In genomic region chr5:41707853-41708603, GRCh38 we compare ENCODE assay signal across 7 cellular contexts.
DNase-seq lines count a peak whose midpoint lies in the region; ATAC-seq and TF ChIP-seq lines count a peak whose summit lies in the region.

No MANE protein-coding gene starts in this region.

- TF ChIP-seq POLR2A in prostate gland (IDR thresholded peaks at IDR 0.05) = no peak

- peak in 3 of 4 experiments; percentile 17 to 31 (median 17) for TF ChIP-seq CTCF in prostate gland (IDR thresholded peaks at IDR 0.05)

- peaks cover 5 to 15% of the 10 kb centered on the region in 2 donors for H3K9me3 Mint-ChIP-seq in activated naive CD4-positive, alpha-beta T cell treated with anti-CD3 and anti-CD28 coated beads, Interleukin-2, amount 50 U/mL, for 72 hours

- no peaks in the 10 kb centered on the region for H3K36me3 ChIP-seq in prostate gland

- DNase-seq in NCI-H146 (lab: John Stamatoyannopoulos, UW) = peak; percentile 34
- DNase-seq in brain pericyte (ENCODE audit: low read depth, low spot score) = peak; percentile 37
- no peak for DNase-seq in prostate gland (ENCODE audit: low spot score)
- no peak for DNase-seq in activated T-cell treated with anti-CD3 and anti-CD28 coated beads, Interleukin-2, amount 50 U/mL, for 1 hour
- no peak for DNase-seq in activated naive CD4-positive, alpha-beta T cell treated with anti-CD3 and anti-CD28 coated beads, Interleukin-2, amount 50 U/mL, for 72 hours (ENCODE audit: low spot score in 2 of 2)

- H3K27ac ChIP-seq in prostate gland = no peak overlapping the region

- H3K27me3 ChIP-seq in prostate gland (replicated peaks; ENCODE audit: insufficient read depth) = no peaks in the 10 kb centered on the region

- intact Hi-C loops in prostate gland (cut with DNase I) = no loop called here

- ATAC-seq in GM18519 (IDR thresholded peaks at IDR 0.05; ENCODE audit: low FRiP score, unreplicated experiment) = peak; percentile 84
- ATAC-seq in HG02642 (IDR thresholded peaks at IDR 0.05; ENCODE audit: poor library complexity, unreplicated experiment) = peak; percentile 76
- no peak for ATAC-seq in activated naive CD4-positive, alpha-beta T cell treated with anti-CD3 and anti-CD28 coated beads, Interleukin-2, amount 50 U/mL, for 72 hours

- no peaks in the 10 kb centered on the region for H3K9me3 ChIP-seq in prostate gland

- H3K36me3 Mint-ChIP-seq in activated naive CD4-positive, alpha-beta T cell treated with anti-CD3 and anti-CD28 coated beads, Interleukin-2, amount 50 U/mL, for 72 hours = peaks cover 6 to 7% of the 10 kb centered on the region in 2 donors

- H3K4me3 ChIP-seq in prostate gland = no peak overlapping the region

- no peaks in the 10 kb centered on the region for H3K4me1 ChIP-seq in prostate gland (replicated peaks)

- no peak overlapping the region for H3K27ac Mint-ChIP-seq in activated naive CD4-positive, alpha-beta T cell treated with anti-CD3 and anti-CD28 coated beads, Interleukin-2, amount 50 U/mL, for 72 hours

- 52% methylated on average over 4 of the region's 4 CpGs for WGBS in prostate gland

Comparison
In these comparisons a context has a peak if more than half of its experiments do, and no peak if none do; other contexts are left out.
1. ATAC-seq: peak in GM18519 (single experiment) and HG02642 (single experiment); none in activated naive CD4-positive, alpha-beta T cell treated with anti-CD3 and anti-CD28 coated beads, Interleukin-2, amount 50 U/mL, for 72 hours (0 of 2).
2. DNase-seq: peak in NCI-H146 (single experiment) and brain pericyte (single experiment); none in prostate gland (single experiment), activated T-cell treated with anti-CD3 and anti-CD28 coated beads, Interleukin-2, amount 50 U/mL, for 1 hour (single experiment) and activated naive CD4-positive, alpha-beta T cell treated with anti-CD3 and anti-CD28 coated beads, Interleukin-2, amount 50 U/mL, for 72 hours (0 of 2).